In genomic region chr5:103562453-103563157, GRCh38 we compare ENCODE assay signal across 8 cellular contexts. TPM values are rescaled to one million over a fixed set of nuclear protein-coding genes. Genes with fewer than 3 reads are reported as not detected.
A peak's percentile ranks its signal among the peaks of the same experiment; 100 is the strongest.
DNase-seq lines count a peak whose midpoint lies in the region; ATAC-seq and TF ChIP-seq lines count a peak whose summit lies in the region.

Gene NUDT12 (minus strand): TSS chr5:103562789. CDS start chr5:103560248, 2,541 bp downstream.

- peaks cover 2% of the 10 kb centered on the region for H3K27me3 Mint-ChIP-seq in activated naive CD8-positive, alpha-beta T cell treated with anti-CD3 and anti-CD28 coated beads, Interleukin-2, amount 50 U/mL, for 24 hours
- H3K27me3 Mint-ChIP-seq in osteocyte (ENCODE audit: unreplicated experiment) (no peaks in the 10 kb centered on the region), type B pancreatic cell (no peaks in the 10 kb centered on the region)

- peaks cover 2% of the 10 kb centered on the region for H3K36me3 Mint-ChIP-seq in activated naive CD8-positive, alpha-beta T cell treated with anti-CD3 and anti-CD28 coated beads, Interleukin-2, amount 50 U/mL, for 24 hours (ENCODE audit: low read depth)
- H3K36me3 Mint-ChIP-seq in osteocyte (ENCODE audit: unreplicated experiment) (peaks cover 16% of the 10 kb centered on the region), type B pancreatic cell (peaks cover 7% of the 10 kb centered on the region)

- intact Hi-C loops in Right ventricle myocardium superior (cut with DNase I), result loop anchor here (5.0 kb wide), 1 partner anchor 305 kb away; the partner anchor contains the start of gene MACIR

- peaks cover 8% of the 10 kb centered on the region; the same call in 1 of the 2 replicates for H3K36me3 ChIP-seq in SJSA1

- peaks cover 7% of the 10 kb centered on the region for H3K4me1 ChIP-seq in SJSA1 (replicated peaks)

- peak; percentile 86 for DNase-seq in Daoy (ENCODE audit: low read depth)
- DNase-seq in Kasumi-1 (lab: John Stamatoyannopoulos, UW), result peak; percentile 48 to 49
- DNase-seq in SJSA1 (ENCODE audit: low read depth in 1 of 2, low spot score in 2 of 2), result peak; percentile 82 to 92
- peak; percentile 66 for DNase-seq in activated naive CD8-positive, alpha-beta T cell treated with anti-CD3 and anti-CD28 coated beads, Interleukin-2, amount 50 U/mL, for 24 hours
- peak; percentile 79 for DNase-seq in Right ventricle myocardium superior
- peak; percentile 90 for DNase-seq in osteocyte (ENCODE audit: extremely low spot score, unreplicated experiment)
- DNase-seq in type B pancreatic cell (ENCODE audit: extremely low spot score, unreplicated experiment), result peak; percentile 76

- peak within 1 kb of the TSS; percentile 86 for H3K4me3 Mint-ChIP-seq in activated naive CD8-positive, alpha-beta T cell treated with anti-CD3 and anti-CD28 coated beads, Interleukin-2, amount 50 U/mL, for 24 hours
- H3K4me3 Mint-ChIP-seq in osteocyte (ENCODE audit: unreplicated experiment), result peak within 1 kb of the TSS; percentile 99
- H3K4me3 Mint-ChIP-seq in type B pancreatic cell, result peak within 1 kb of the TSS; percentile 94

- peak; percentile 97 for ATAC-seq in GM21737 (IDR thresholded peaks at IDR 0.05; ENCODE audit: unreplicated experiment)
- peak; percentile 93 for ATAC-seq in activated naive CD8-positive, alpha-beta T cell treated with anti-CD3 and anti-CD28 coated beads, Interleukin-2, amount 50 U/mL, for 24 hours
- ATAC-seq in Right ventricle myocardium superior (ENCODE audit: poor library complexity), result peak; percentile 97

- H3K4me1 Mint-ChIP-seq in activated naive CD8-positive, alpha-beta T cell treated with anti-CD3 and anti-CD28 coated beads, Interleukin-2, amount 50 U/mL, for 24 hours, result peaks cover 16% of the 10 kb centered on the region
- H3K4me1 Mint-ChIP-seq in osteocyte (ENCODE audit: unreplicated experiment), result peaks cover 25% of the 10 kb centered on the region
- H3K4me1 Mint-ChIP-seq in type B pancreatic cell (ENCODE audit: unreplicated experiment), result peaks cover 15% of the 10 kb centered on the region

- no peaks in the 10 kb centered on the region for H3K9me3 ChIP-seq in SJSA1 (replicated peaks)

- TF ChIP-seq CTCF in osteocyte (IDR thresholded peaks at IDR 0.05), result no peak
- TF ChIP-seq CTCF in type B pancreatic cell (conservative IDR thresholded peaks at IDR 0.05), result no peak

- no peaks in the 10 kb centered on the region for H3K27me3 ChIP-seq in SJSA1 (replicated peaks)

- H3K27ac Mint-ChIP-seq in activated naive CD8-positive, alpha-beta T cell treated with anti-CD3 and anti-CD28 coated beads, Interleukin-2, amount 50 U/mL, for 24 hours, result peak within 1 kb of the TSS; percentile 88
- peak within 1 kb of the TSS; percentile 95 for H3K27ac Mint-ChIP-seq in osteocyte (ENCODE audit: unreplicated experiment)
- peak within 1 kb of the TSS; percentile 91 for H3K27ac Mint-ChIP-seq in type B pancreatic cell

- H3K27ac ChIP-seq in SJSA1, result peak within 1 kb of the TSS; percentile 79

- H3K4me3 ChIP-seq in SJSA1, result peak within 1 kb of the TSS; percentile 74

- H3K9me3 Mint-ChIP-seq in activated naive CD8-positive, alpha-beta T cell treated with anti-CD3 and anti-CD28 coated beads, Interleukin-2, amount 50 U/mL, for 24 hours, result no peaks in the 10 kb centered on the region
- H3K9me3 Mint-ChIP-seq in osteocyte (ENCODE audit: unreplicated experiment) (no peaks in the 10 kb centered on the region), type B pancreatic cell (no peaks in the 10 kb centered on the region)

RNA-seq across cellular contexts. Expression of gene NUDT12, which starts in this region (rescaled TPM):
- total RNA-seq in Daoy (2014; rRNA removed; shearing (Covaris generic)), result 8.7 and 12.1 TPM in 2 replicates
- 12.6 and 13.9 TPM in 2 replicates for total RNA-seq in SJSA1 (2014; rRNA removed; shearing (Covaris generic))
- 11.6 TPM for total RNA-seq in Right ventricle myocardium superior
- total RNA-seq in osteocyte, result 8.5 and 9.3 TPM in 2 replicates
- 13.4 and 15.1 TPM in 2 replicates for total RNA-seq in type B pancreatic cell (ENCODE audit: low replicate concordance)

Comparison
In these comparisons a context has a peak if more than half of its experiments do, and no peak if none do; other contexts are left out.
1. Peak in every context shown above with its lines: DNase-seq, ATAC-seq, H3K4me3 ChIP-seq and H3K27ac ChIP-seq.